Comparison of ENCODE assay signal across 9 cellular contexts in genomic region chr12:2384533-2385328, GRCh38.
DNase-seq lines count a peak whose midpoint lies in the region; ATAC-seq and TF ChIP-seq lines count a peak whose summit lies in the region.
"Had no signal": no experiment of that assay in that cellular context is flagged by ENCODE, and none has a peak within 500 bp of the region (broad histone marks: within the 10 kb centered on the region; RNA-seq: fewer than 3 reads in every experiment).

No MANE protein-coding gene starts in this region.

- ATAC-seq in HG02840 (IDR thresholded peaks at IDR 0.05; ENCODE audit: low FRiP score, unreplicated experiment) (no peak), GM18519 (IDR thresholded peaks at IDR 0.05; ENCODE audit: low FRiP score, unreplicated experiment) (no peak)
- ATAC-seq: HCT116 had no signal

- H3K4me3 ChIP-seq in coronary artery (peak overlapping the region; percentile 53), thyroid gland (replicated peaks in 1 of 3) (no peak overlapping the region)

- intact Hi-C loops in thyroid gland (cut with DNase I) = no loop called here

- H3K27ac ChIP-seq in coronary artery (peak overlapping the region; percentile 61 to 81), thyroid gland (peak overlapping the region in 2 of 3 donors; percentile 2 to 15)

- H3K36me3 ChIP-seq in thyroid gland = no peaks in the 10 kb centered on the region

- H3K9me3 ChIP-seq in thyroid gland = no peaks in the 10 kb centered on the region

- no peak for TF ChIP-seq CTCF in coronary artery (IDR thresholded peaks at IDR 0.05)
- TF ChIP-seq CTCF in thyroid gland (IDR thresholded peaks at IDR 0.05) = no peak

- no peaks in the 10 kb centered on the region for H3K27me3 ChIP-seq in thyroid gland

- TF ChIP-seq POLR2A in thyroid gland (IDR thresholded peaks at IDR 0.05) = no peak

- 56 to 80% methylated on average over 15 of the region's 15 CpGs for WGBS in thyroid gland, 2 donors

- DNase-seq in LHCN-M2 (ENCODE audit: low read depth) (peak; percentile 12), coronary artery (ENCODE audit: low spot score) (peak; percentile 70), mesenteric fat pad (ENCODE audit: low spot score) (peak; percentile 14), thyroid gland (no peak), cerebellar cortex (ENCODE audit: low spot score) (no peak)
- DNase-seq: T-helper 1 cell had no signal

- peaks cover 0 to 2% of the 10 kb centered on the region in 2 donors for H3K4me1 ChIP-seq in thyroid gland

Comparison
In these comparisons a context has a peak if more than half of its experiments do, and no peak if none do; other contexts are left out.
1. DNase-seq: peak in LHCN-M2 (single experiment), coronary artery (single experiment) and mesenteric fat pad (single experiment); none in thyroid gland (0 of 2) and cerebellar cortex (single experiment).